In the genomic region with DNA sequence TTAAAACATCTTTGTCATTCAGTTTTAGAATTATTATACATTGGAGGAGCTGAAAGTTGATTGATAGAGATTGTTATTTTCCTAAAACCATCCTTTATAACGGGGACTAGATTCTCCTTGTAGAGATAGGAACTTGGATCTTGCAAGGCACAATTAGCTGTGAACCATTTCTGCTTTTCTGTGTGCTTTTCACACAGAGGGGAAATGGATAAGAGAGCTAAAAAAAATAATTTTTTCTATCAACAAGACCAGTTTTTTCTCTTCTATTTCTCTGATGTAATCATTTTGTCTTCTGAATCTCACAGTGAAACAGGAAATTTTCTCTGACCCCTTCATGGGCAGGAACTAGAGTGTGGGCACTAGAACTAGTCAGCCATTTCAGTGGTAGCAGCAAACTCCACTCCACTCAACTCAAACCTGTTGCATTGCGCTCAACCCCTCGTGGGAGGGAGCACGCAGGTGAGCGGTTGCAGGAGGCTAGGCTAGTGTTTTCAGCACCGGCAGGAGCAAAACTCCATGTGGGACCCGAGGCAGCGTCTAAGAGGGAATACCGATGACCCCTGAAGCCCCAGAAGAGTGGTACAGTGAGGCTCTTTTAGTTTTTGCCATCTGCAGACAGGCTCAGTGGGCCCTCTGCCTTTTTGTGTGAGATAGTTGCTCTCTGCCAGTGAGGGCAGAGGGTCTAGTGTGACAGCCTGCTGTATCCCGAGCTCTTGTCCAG, we compare ENCODE assay signal across 1 cellular context.
TF ChIP-seq lines count a peak whose summit lies in the region.

No MANE protein-coding gene starts in this region.

TF ChIP-seq in H1, 55 proteins besides CTCF, POLR2A, EP300 and RAD21 (continued from another document):
- TF ChIP-seq, protein P1, sequence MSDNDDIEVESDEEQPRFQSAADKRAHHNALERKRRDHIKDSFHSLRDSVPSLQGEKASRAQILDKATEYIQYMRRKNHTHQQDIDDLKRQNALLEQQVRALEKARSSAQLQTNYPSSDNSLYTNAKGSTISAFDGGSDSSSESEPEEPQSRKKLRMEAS (IDR thresholded peaks at IDR 0.05): no peak
- TF ChIP-seq RBBP5 (IDR thresholded peaks at IDR 0.05; ENCODE audit: borderline replicate concordance, low read depth, low read length): no peak
- TF ChIP-seq ZNF274 (IDR thresholded peaks at IDR 0.05; ENCODE audit: borderline replicate concordance, extremely low read depth, low read length): no peak
- TF ChIP-seq POU5F1 (IDR thresholded peaks at IDR 0.05; ENCODE audit: low read depth, low read length): no peak
- no peak for TF ChIP-seq CTBP2 (IDR thresholded peaks at IDR 0.05; ENCODE audit: borderline replicate concordance, insufficient read depth, insufficient read length, low read length)
- TF ChIP-seq TBP (IDR thresholded peaks at IDR 0.05; ENCODE audit: low read depth, low read length): no peak
- TF ChIP-seq KDM1A (IDR thresholded peaks at IDR 0.05; ENCODE audit: borderline replicate concordance, low read length): no peak
- no peak for TF ChIP-seq BCL11A (IDR thresholded peaks at IDR 0.05; ENCODE audit: low read depth in 2 of 2, low read length in 2 of 2)
- TF ChIP-seq TAF7 (optimal IDR thresholded peaks at IDR 0.05; ENCODE audit: borderline replicate concordance, low read depth, low read length): no peak
- TF ChIP-seq, protein P2, sequence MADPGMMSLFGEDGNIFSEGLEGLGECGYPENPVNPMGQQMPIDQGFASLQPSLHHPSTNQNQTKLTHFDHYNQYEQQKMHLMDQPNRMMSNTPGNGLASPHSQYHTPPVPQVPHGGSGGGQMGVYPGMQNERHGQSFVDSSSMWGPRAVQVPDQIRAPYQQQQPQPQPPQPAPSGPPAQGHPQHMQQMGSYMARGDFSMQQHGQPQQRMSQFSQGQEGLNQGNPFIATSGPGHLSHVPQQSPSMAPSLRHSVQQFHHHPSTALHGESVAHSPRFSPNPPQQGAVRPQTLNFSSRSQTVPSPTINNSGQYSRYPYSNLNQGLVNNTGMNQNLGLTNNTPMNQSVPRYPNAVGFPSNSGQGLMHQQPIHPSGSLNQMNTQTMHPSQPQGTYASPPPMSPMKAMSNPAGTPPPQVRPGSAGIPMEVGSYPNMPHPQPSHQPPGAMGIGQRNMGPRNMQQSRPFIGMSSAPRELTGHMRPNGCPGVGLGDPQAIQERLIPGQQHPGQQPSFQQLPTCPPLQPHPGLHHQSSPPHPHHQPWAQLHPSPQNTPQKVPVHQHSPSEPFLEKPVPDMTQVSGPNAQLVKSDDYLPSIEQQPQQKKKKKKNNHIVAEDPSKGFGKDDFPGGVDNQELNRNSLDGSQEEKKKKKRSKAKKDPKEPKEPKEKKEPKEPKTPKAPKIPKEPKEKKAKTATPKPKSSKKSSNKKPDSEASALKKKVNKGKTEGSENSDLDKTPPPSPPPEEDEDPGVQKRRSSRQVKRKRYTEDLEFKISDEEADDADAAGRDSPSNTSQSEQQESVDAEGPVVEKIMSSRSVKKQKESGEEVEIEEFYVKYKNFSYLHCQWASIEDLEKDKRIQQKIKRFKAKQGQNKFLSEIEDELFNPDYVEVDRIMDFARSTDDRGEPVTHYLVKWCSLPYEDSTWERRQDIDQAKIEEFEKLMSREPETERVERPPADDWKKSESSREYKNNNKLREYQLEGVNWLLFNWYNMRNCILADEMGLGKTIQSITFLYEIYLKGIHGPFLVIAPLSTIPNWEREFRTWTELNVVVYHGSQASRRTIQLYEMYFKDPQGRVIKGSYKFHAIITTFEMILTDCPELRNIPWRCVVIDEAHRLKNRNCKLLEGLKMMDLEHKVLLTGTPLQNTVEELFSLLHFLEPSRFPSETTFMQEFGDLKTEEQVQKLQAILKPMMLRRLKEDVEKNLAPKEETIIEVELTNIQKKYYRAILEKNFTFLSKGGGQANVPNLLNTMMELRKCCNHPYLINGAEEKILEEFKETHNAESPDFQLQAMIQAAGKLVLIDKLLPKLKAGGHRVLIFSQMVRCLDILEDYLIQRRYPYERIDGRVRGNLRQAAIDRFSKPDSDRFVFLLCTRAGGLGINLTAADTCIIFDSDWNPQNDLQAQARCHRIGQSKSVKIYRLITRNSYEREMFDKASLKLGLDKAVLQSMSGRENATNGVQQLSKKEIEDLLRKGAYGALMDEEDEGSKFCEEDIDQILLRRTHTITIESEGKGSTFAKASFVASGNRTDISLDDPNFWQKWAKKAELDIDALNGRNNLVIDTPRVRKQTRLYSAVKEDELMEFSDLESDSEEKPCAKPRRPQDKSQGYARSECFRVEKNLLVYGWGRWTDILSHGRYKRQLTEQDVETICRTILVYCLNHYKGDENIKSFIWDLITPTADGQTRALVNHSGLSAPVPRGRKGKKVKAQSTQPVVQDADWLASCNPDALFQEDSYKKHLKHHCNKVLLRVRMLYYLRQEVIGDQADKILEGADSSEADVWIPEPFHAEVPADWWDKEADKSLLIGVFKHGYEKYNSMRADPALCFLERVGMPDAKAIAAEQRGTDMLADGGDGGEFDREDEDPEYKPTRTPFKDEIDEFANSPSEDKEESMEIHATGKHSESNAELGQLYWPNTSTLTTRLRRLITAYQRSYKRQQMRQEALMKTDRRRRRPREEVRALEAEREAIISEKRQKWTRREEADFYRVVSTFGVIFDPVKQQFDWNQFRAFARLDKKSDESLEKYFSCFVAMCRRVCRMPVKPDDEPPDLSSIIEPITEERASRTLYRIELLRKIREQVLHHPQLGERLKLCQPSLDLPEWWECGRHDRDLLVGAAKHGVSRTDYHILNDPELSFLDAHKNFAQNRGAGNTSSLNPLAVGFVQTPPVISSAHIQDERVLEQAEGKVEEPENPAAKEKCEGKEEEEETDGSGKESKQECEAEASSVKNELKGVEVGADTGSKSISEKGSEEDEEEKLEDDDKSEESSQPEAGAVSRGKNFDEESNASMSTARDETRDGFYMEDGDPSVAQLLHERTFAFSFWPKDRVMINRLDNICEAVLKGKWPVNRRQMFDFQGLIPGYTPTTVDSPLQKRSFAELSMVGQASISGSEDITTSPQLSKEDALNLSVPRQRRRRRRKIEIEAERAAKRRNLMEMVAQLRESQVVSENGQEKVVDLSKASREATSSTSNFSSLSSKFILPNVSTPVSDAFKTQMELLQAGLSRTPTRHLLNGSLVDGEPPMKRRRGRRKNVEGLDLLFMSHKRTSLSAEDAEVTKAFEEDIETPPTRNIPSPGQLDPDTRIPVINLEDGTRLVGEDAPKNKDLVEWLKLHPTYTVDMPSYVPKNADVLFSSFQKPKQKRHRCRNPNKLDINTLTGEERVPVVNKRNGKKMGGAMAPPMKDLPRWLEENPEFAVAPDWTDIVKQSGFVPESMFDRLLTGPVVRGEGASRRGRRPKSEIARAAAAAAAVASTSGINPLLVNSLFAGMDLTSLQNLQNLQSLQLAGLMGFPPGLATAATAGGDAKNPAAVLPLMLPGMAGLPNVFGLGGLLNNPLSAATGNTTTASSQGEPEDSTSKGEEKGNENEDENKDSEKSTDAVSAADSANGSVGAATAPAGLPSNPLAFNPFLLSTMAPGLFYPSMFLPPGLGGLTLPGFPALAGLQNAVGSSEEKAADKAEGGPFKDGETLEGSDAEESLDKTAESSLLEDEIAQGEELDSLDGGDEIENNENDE (IDR thresholded peaks at IDR 0.05; ENCODE audit: insufficient replicate concordance, low read length): no peak
- no peak for TF ChIP-seq RFX5 (IDR thresholded peaks at IDR 0.05; ENCODE audit: borderline replicate concordance, low read depth, low read length)
- TF ChIP-seq KDM5A (IDR thresholded peaks at IDR 0.05; ENCODE audit: low read length): no peak
- TF ChIP-seq CBX5 (IDR thresholded peaks at IDR 0.05; ENCODE audit: low read depth, low read length): no peak
- TF ChIP-seq, protein P3, sequence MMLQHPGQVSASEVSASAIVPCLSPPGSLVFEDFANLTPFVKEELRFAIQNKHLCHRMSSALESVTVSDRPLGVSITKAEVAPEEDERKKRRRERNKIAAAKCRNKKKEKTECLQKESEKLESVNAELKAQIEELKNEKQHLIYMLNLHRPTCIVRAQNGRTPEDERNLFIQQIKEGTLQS (IDR thresholded peaks at IDR 0.05; ENCODE audit: insufficient read depth, low read depth, low read length): no peak
- no peak for TF ChIP-seq YY1 (IDR thresholded peaks at IDR 0.05; ENCODE audit: low read depth, low read length)
- TF ChIP-seq JUN (IDR thresholded peaks at IDR 0.05; ENCODE audit: low read depth, low read length): no peak
- TF ChIP-seq HDAC2 (IDR thresholded peaks at IDR 0.05; ENCODE audit: borderline replicate concordance in 1 of 2, low read depth in 2 of 2, low read length in 2 of 2): no peak
- no peak for TF ChIP-seq SIX5 (IDR thresholded peaks at IDR 0.05; ENCODE audit: low read depth, low read length)
